ENCODE assay signal across 1 cellular context in genomic region chr7:75878769-75879596, GRCh38.
TF ChIP-seq lines count a peak whose summit lies in the region.

Gene RHBDD2 (plus strand): TSS chr7:75879034. CDS start chr7:75879083, 49 bp downstream.

TF ChIP-seq in K562, 482 proteins besides CTCF, POLR2A, EP300 and RAD21 (continued from another document):
- TF ChIP-seq ZNF740 (CRISPR knock-in tag; IDR thresholded peaks at IDR 0.05) (peak; percentile 94), ZNF740 (tag; IDR thresholded peaks at IDR 0.05) (peak; percentile 23 to 100; a peak in 2 of 4 replicates), COPS2 (conservative IDR thresholded peaks at IDR 0.05) (no peak), MAFF (IDR thresholded peaks at IDR 0.05; ENCODE audit: low read length) (no peak), ZBTB26 (CRISPR knock-in tag; IDR thresholded peaks at IDR 0.05) (no peak; the same call in 1 of the 2 replicates), RNF2 (IDR thresholded peaks at IDR 0.05) (peak; percentile 57; the same call in 1 of the 2 replicates), SNAPC5 (CRISPR knock-in tag; IDR thresholded peaks at IDR 0.05) (no peak), ZFPM2 (CRISPR knock-in tag; IDR thresholded peaks at IDR 0.05) (0 out of 2 replicates have a peak, but pooled peaks have one; percentile 61), C11orf30 (IDR thresholded peaks at IDR 0.05; ENCODE audit: low read depth) (no peak), ZNF23 (CRISPR knock-in tag; IDR thresholded peaks at IDR 0.05) (peak; percentile 35; the same call in 1 of the 2 replicates), ZNF384 (IDR thresholded peaks at IDR 0.05; ENCODE audit: low read depth, low read length) (0 out of 2 replicates have a peak, but pooled peaks have one; percentile 24), AFF1 (IDR thresholded peaks at IDR 0.05; ENCODE audit: low read depth in 1 of 2, partially characterized antibody in 2 of 2) (peak in 1 of 2 experiments; percentile 18)
